Comparison of ENCODE assay signal across 14 cellular contexts in genomic region chr10:24744966-24745365, GRCh38.
"Had no signal": no experiment of that assay in that cellular context is flagged by ENCODE, and none has a peak within 500 bp of the region (broad histone marks: within the 10 kb centered on the region; RNA-seq: fewer than 3 reads in every experiment).

No MANE protein-coding gene starts in this region.

- ATAC-seq: activated CD4-positive, CD25-positive, alpha-beta regulatory T cell treated with anti-CD3 and anti-CD28 coated beads, Interleukin-2, amount 50 U/mL, for 24 hours; activated T-cell treated with anti-CD3 and anti-CD28 coated beads, Interleukin-2, amount 50 U/mL, for 72 hours; gastroesophageal sphincter; heart left ventricle; natural killer cell treated with Interleukin-12 subunit alpha and Interleukin-12 subunit beta and Interleukin-15 and Interleukin-18, amount 100 ng/mL, for 72 hours; stimulated activated naive B cell treated with anti-CD40 and anti-IgM and Interleukin-4, amounts not matched to agents 10 μg/mL and 1 μg/mL and 100 μg/mL, for 72 hours had no signal

- H3K27me3 ChIP-seq: ascending aorta, gastroesophageal sphincter, heart left ventricle, thyroid gland had no signal

- H3K4me3 Mint-ChIP-seq: activated naive CD4-positive, alpha-beta T cell treated with anti-CD3 and anti-CD28 coated beads, Interleukin-2, amount 50 U/mL, for 24 hours; activated T-cell treated with anti-CD3 and anti-CD28 coated beads, Interleukin-2, amount 50 U/mL, for 72 hours; immature natural killer cell; natural killer cell treated with Interleukin-12 subunit alpha and Interleukin-12 subunit beta and Interleukin-15 and Interleukin-18, amount 100 ng/mL, for 72 hours; stimulated activated naive B cell treated with anti-CD40 and anti-IgM and Interleukin-4, amounts not matched to agents 10 μg/mL and 1 μg/mL and 100 μg/mL, for 72 hours had no signal

- DNase-seq: activated CD4-positive, alpha-beta T cell treated with anti-CD3 and anti-CD28 coated beads, Interleukin-2, amount 50 U/mL, for 1 hour; activated CD8-positive, alpha-beta memory T cell treated with anti-CD3 and anti-CD28 coated beads, Interleukin-2, amount 50 U/mL, for 4 hours; activated gamma-delta T cell; activated T-cell treated with anti-CD3 and anti-CD28 coated beads, Interleukin-2, amount 50 U/mL, for 72 hours; heart left ventricle; immature natural killer cell; stimulated activated naive B cell treated with anti-CD40 and anti-IgM and Interleukin-4, amounts not matched to agents 10 μg/mL and 1 μg/mL and 100 μg/mL, for 72 hours; thyroid gland had no signal

- H3K9me3 ChIP-seq: ascending aorta, gastroesophageal sphincter, thyroid gland had no signal

- H3K4me1 ChIP-seq: ascending aorta, thyroid gland had no signal

- H3K27ac ChIP-seq: ascending aorta, coronary artery, gastroesophageal sphincter, heart left ventricle, thyroid gland had no signal

- H3K27me3 Mint-ChIP-seq: activated naive CD4-positive, alpha-beta T cell treated with anti-CD3 and anti-CD28 coated beads, Interleukin-2, amount 50 U/mL, for 24 hours; natural killer cell treated with Interleukin-12 subunit alpha and Interleukin-12 subunit beta and Interleukin-15 and Interleukin-18, amount 100 ng/mL, for 72 hours; stimulated activated naive B cell treated with anti-CD40 and anti-IgM and Interleukin-4, amounts not matched to agents 10 μg/mL and 1 μg/mL and 100 μg/mL, for 72 hours had no signal

- H3K36me3 ChIP-seq: ascending aorta, gastroesophageal sphincter, heart left ventricle, thyroid gland had no signal

- H3K27ac Mint-ChIP-seq: activated naive CD4-positive, alpha-beta T cell treated with anti-CD3 and anti-CD28 coated beads, Interleukin-2, amount 50 U/mL, for 24 hours; activated T-cell treated with anti-CD3 and anti-CD28 coated beads, Interleukin-2, amount 50 U/mL, for 72 hours; immature natural killer cell; natural killer cell treated with Interleukin-12 subunit alpha and Interleukin-12 subunit beta and Interleukin-15 and Interleukin-18, amount 100 ng/mL, for 72 hours; stimulated activated naive B cell treated with anti-CD40 and anti-IgM and Interleukin-4, amounts not matched to agents 10 μg/mL and 1 μg/mL and 100 μg/mL, for 72 hours had no signal

- H3K9me3 Mint-ChIP-seq: activated naive CD4-positive, alpha-beta T cell treated with anti-CD3 and anti-CD28 coated beads, Interleukin-2, amount 50 U/mL, for 24 hours; immature natural killer cell; natural killer cell treated with Interleukin-12 subunit alpha and Interleukin-12 subunit beta and Interleukin-15 and Interleukin-18, amount 100 ng/mL, for 72 hours; stimulated activated naive B cell treated with anti-CD40 and anti-IgM and Interleukin-4, amounts not matched to agents 10 μg/mL and 1 μg/mL and 100 μg/mL, for 72 hours had no signal

- H3K36me3 Mint-ChIP-seq: activated naive CD4-positive, alpha-beta T cell treated with anti-CD3 and anti-CD28 coated beads, Interleukin-2, amount 50 U/mL, for 24 hours; immature natural killer cell; natural killer cell treated with Interleukin-12 subunit alpha and Interleukin-12 subunit beta and Interleukin-15 and Interleukin-18, amount 100 ng/mL, for 72 hours; stimulated activated naive B cell treated with anti-CD40 and anti-IgM and Interleukin-4, amounts not matched to agents 10 μg/mL and 1 μg/mL and 100 μg/mL, for 72 hours had no signal

- H3K4me3 ChIP-seq: ascending aorta, coronary artery, gastroesophageal sphincter, heart left ventricle, thyroid gland had no signal

- H3K4me1 Mint-ChIP-seq: immature natural killer cell; stimulated activated naive B cell treated with anti-CD40 and anti-IgM and Interleukin-4, amounts not matched to agents 10 μg/mL and 1 μg/mL and 100 μg/mL, for 72 hours had no signal
